21 cellular contexts compared by ENCODE assay signal in genomic region chr2:1143129-1143528, GRCh38.
"Had no signal": no experiment of that assay in that cellular context is flagged by ENCODE, and none has a peak within 500 bp of the region (broad histone marks: within the 10 kb centered on the region; RNA-seq: fewer than 3 reads in every experiment).

No MANE protein-coding gene starts in this region.

- DNase-seq: KBM-7, MV-4-11, NCI-H1048, NCI-H1105, NCI-H1417, NCI-H1436 treated with DMSO at 0.1 percent for 48 hours, NCI-H1694, NCI-H187 treated with DMSO at 0.1 percent for 48 hours, NCI-H2029 treated with DMSO at 0.1 percent for 48 hours, NCI-H2171, NCI-H226, NCI-H446, NCI-H510A, NCI-H524 treated with DMSO at 0.1 percent for 48 hours, NCI-H69, NCI-H774, SHP77, SK-N-SH had no signal

- FAIRE-seq: HTR-8/SVneo had no signal

- H3K9me3 ChIP-seq: SK-N-SH had no signal

- H3K27ac ChIP-seq: HL-60, RWPE1 had no signal
